In genomic region chr4:167100120-167100519, GRCh38 we compare ENCODE assay signal across 1 cellular context.
TF ChIP-seq lines count a peak whose summit lies in the region.

No MANE protein-coding gene starts in this region.

TF ChIP-seq in GM12878, 131 proteins besides CTCF, POLR2A, EP300 and RAD21 (continued from another document):
- no peak for TF ChIP-seq PRDM15 (CRISPR knock-in tag; IDR thresholded peaks at IDR 0.05)
- no peak for TF ChIP-seq POLR2AphosphoS2 (IDR thresholded peaks at IDR 0.05; ENCODE audit: low read depth, low read length)
- TF ChIP-seq BHLHE40 (IDR thresholded peaks at IDR 0.05; ENCODE audit: borderline replicate concordance in 1 of 2, low read depth in 2 of 2, low read length in 1 of 2) = no peak
- no peak for TF ChIP-seq SREBF1 (IDR thresholded peaks at IDR 0.05; ENCODE audit: low read length)
- TF ChIP-seq SUZ12 (IDR thresholded peaks at IDR 0.05; ENCODE audit: unreplicated experiment) = no peak
- TF ChIP-seq IKZF2 (IDR thresholded peaks at IDR 0.05) = peak in 1 of 2 experiments; percentile 28; a peak in 1 of 4 replicates
- no peak for TF ChIP-seq POU2F2 (IDR thresholded peaks at IDR 0.05; ENCODE audit: borderline replicate concordance, low read depth, low read length)
- TF ChIP-seq SKIL (IDR thresholded peaks at IDR 0.05; ENCODE audit: low read depth, poor library complexity, severe bottlenecking) = no peak
- TF ChIP-seq STAT3 (IDR thresholded peaks at IDR 0.05; ENCODE audit: low read depth, low read length) = no peak
- no peak for TF ChIP-seq HDAC6 (IDR thresholded peaks at IDR 0.05; ENCODE audit: unreplicated experiment)
- TF ChIP-seq MYC (IDR thresholded peaks at IDR 0.05; ENCODE audit: insufficient read depth, insufficient read length, insufficient replicate concordance, low read length, severe bottlenecking) = no peak
- TF ChIP-seq GATAD2B (conservative IDR thresholded peaks at IDR 0.05; ENCODE audit: low read depth) = no peak
- TF ChIP-seq RAD51 (IDR thresholded peaks at IDR 0.05) = peak; percentile 24; the same call in 1 of the 2 replicates
- no peak for TF ChIP-seq ZNF217 (IDR thresholded peaks at IDR 0.05)
- no peak for TF ChIP-seq ZNF687 (IDR thresholded peaks at IDR 0.05)
- TF ChIP-seq BMI1 (IDR thresholded peaks at IDR 0.05; ENCODE audit: borderline replicate concordance) = no peak
- TF ChIP-seq SP1 (IDR thresholded peaks at IDR 0.05; ENCODE audit: low read depth, low read length) = no peak
- no peak for TF ChIP-seq RCOR1 (conservative IDR thresholded peaks at IDR 0.05; ENCODE audit: low read depth, low read length)
- no peak for TF ChIP-seq TCF7 (IDR thresholded peaks at IDR 0.05; ENCODE audit: borderline replicate concordance)
- no peak for TF ChIP-seq EZH2 (IDR thresholded peaks at IDR 0.05; ENCODE audit: borderline replicate concordance, control insufficient read depth, low read depth, low read length)
- no peak for TF ChIP-seq NFYA (IDR thresholded peaks at IDR 0.05; ENCODE audit: borderline replicate concordance, low read depth, low read length)
- no peak for TF ChIP-seq RELA (IDR thresholded peaks at IDR 0.05; ENCODE audit: borderline replicate concordance, partially characterized antibody)
- TF ChIP-seq ZNF622 (IDR thresholded peaks at IDR 0.05) = no peak
- peak; percentile 65 for TF ChIP-seq ATF7 (IDR thresholded peaks at IDR 0.05; ENCODE audit: low read depth)
- TF ChIP-seq ESRRA (IDR thresholded peaks at IDR 0.05; ENCODE audit: low read length) = no peak
- peak; percentile 65 for TF ChIP-seq PKNOX1 (IDR thresholded peaks at IDR 0.05)
- no peak for TF ChIP-seq MEF2A (IDR thresholded peaks at IDR 0.05; ENCODE audit: insufficient read depth, low read depth, low read length)
- TF ChIP-seq NBN (IDR thresholded peaks at IDR 0.05) = 0 out of 2 replicates have a peak, but pooled peaks have one; percentile 42
- no peak for TF ChIP-seq MTA3 (IDR thresholded peaks at IDR 0.05; ENCODE audit: borderline replicate concordance, low read length)
- TF ChIP-seq ETV6 (conservative IDR thresholded peaks at IDR 0.05 in 1 of 2, IDR thresholded peaks at IDR 0.05 in 1 of 2; ENCODE audit: borderline replicate concordance in 1 of 2, low read depth in 1 of 2) = no peak
- no peak for TF ChIP-seq BACH1 (IDR thresholded peaks at IDR 0.05; ENCODE audit: borderline replicate concordance)
- TF ChIP-seq WRNIP1 (IDR thresholded peaks at IDR 0.05; ENCODE audit: borderline replicate concordance, low read depth, low read length) = no peak
- no peak for TF ChIP-seq E2F4 (IDR thresholded peaks at IDR 0.05; ENCODE audit: low read depth, low read length)
- TF ChIP-seq SRF (IDR thresholded peaks at IDR 0.05; ENCODE audit: low read depth in 2 of 2, low read length in 2 of 2) = no peak
- no peak for TF ChIP-seq ATF3 (IDR thresholded peaks at IDR 0.05; ENCODE audit: borderline replicate concordance, extremely low read depth, low read depth, low read length)
- 0 out of 2 replicates have a peak, but pooled peaks have one; percentile 33 for TF ChIP-seq MTA2 (IDR thresholded peaks at IDR 0.05; ENCODE audit: low read depth)
- no peak for TF ChIP-seq NR2C2 (IDR thresholded peaks at IDR 0.05; ENCODE audit: borderline replicate concordance, control insufficient read depth, insufficient read length, low read depth)
- no peak for TF ChIP-seq E4F1 (IDR thresholded peaks at IDR 0.05; ENCODE audit: borderline replicate concordance, partially characterized antibody)
